Comparison of ENCODE assay signal across 29 cellular contexts in the genomic region with DNA sequence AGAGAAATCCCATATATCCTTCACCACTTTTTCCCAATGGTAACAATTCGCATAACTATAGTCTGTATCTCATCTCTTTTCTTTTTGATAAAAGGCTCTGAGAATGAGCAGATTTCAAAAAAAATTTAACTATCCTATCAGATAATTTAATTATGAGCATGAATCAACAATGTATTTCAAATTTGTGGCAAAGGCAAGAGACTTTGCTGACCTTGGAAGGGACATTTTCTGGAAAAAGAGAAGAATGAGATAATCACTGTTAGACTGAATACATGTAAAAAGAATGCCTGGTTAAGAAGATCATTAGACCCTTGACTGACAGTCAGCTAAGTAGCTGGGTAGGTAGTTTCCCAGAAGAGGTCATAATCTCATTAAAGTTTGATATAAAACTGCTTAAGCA.
"Had no signal": no experiment of that assay in that cellular context is flagged by ENCODE, and none has a peak within 500 bp of the region (broad histone marks: within the 10 kb centered on the region; RNA-seq: fewer than 3 reads in every experiment).

No MANE protein-coding gene starts in this region.

- ATAC-seq: naive thymus-derived CD4-positive, alpha-beta T cell; naive thymus-derived CD8-positive, alpha-beta T cell; natural killer cell; natural killer cell treated with Interleukin-12 subunit alpha and Interleukin-12 subunit beta and Interleukin-15 and Interleukin-18, amount 100 ng/mL, for 72 hours; pancreas; right cardiac atrium; right lobe of liver; sciatic nerve had no signal

- H3K4me3 ChIP-seq: neural progenitor cell, ovary, pancreas, prostate gland, right atrium auricular region, right lobe of liver, sigmoid colon, skin epidermis, smooth muscle cell, spleen had no signal

- H3K27me3 ChIP-seq: neural progenitor cell, neutrophil, ovary, pancreas, right atrium auricular region, right lobe of liver, sigmoid colon, spleen had no signal

- H2AFZ ChIP-seq: neural progenitor cell, parathyroid adenoma had no signal

- DNase-seq: naive B cell; naive thymus-derived CD4-positive, alpha-beta T cell; naive thymus-derived CD8-positive, alpha-beta T cell; natural killer cell; nephron progenitor cell; nucleus accumbens; occipital lobe; ovary; pancreas; posterior cingulate gyrus; retina; right cardiac atrium; right lobe of liver; sigmoid colon; small intestine; spleen; stimulated activated CD4-positive, alpha-beta T cell treated with anti-CD3 and anti-CD28 coated beads, Interleukin-12 subunit alpha, Interleukin-12 subunit beta, amount 100 ng/mL, for 4 hours; stimulated activated CD4-positive, alpha-beta T cell treated with anti-CD3 and anti-CD28 coated beads, Interleukin-15, amount 100 ng/mL, for 24 hours; stimulated activated CD4-positive, alpha-beta T cell treated with anti-CD3 and anti-CD28 coated beads, Interleukin-1b, Interleukin-23, amount 100 ng/mL, for 48 hours; stimulated activated CD4-positive, alpha-beta T cell treated with anti-CD3 and anti-CD28 coated beads, Interleukin-2, amount 100 ng/mL, for 24 hours had no signal

- H3K79me2 ChIP-seq: parathyroid adenoma had no signal

- H3K27ac ChIP-seq: neural progenitor cell, neutrophil, ovary, pancreas, parathyroid adenoma, prostate gland, right atrium auricular region, right lobe of liver, sigmoid colon, skin epidermis, spleen had no signal

- H3K4me1 ChIP-seq: neural progenitor cell, pancreas, parathyroid adenoma, prostate gland, right atrium auricular region, right lobe of liver, sigmoid colon, spleen had no signal

- H3K36me3 ChIP-seq: neural progenitor cell, neutrophil, ovary, pancreas, prostate gland, right atrium auricular region, right lobe of liver, sigmoid colon, spleen had no signal

- H3K9ac ChIP-seq: neural progenitor cell, parathyroid adenoma had no signal

- H3K9me3 ChIP-seq: neutrophil, ovary, pancreas, prostate gland, right atrium auricular region, right lobe of liver, sigmoid colon, spleen had no signal

- H3K4me2 ChIP-seq: neural progenitor cell, smooth muscle cell had no signal
